In the genomic region with DNA sequence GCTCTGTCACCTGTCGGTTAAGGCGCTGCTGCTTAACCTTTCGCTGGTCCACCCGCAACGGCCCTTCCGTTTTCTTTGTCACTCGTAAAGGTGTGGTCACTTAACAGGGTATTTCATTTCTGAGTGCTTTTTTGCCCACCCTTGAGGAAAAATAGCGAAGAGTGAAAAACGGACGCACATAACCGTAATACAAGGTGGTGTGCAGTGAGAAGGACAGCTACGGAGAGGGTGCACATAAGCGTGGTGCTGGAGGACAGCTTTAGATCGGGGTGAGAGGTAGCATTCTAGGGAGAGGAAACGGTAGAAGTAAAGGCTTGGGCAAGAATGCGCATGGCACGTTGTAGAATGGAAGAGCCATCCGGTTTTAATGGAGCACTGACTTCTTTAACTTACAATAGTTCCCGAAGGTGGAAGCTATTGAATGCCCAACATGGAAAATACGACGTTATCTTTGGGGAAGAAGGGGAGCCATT, we compare ENCODE assay signal across 1 cellular context.
TF ChIP-seq lines count a peak whose summit lies in the region.

No MANE protein-coding gene starts in this region.

TF ChIP-seq in A549, 52 proteins besides CTCF, POLR2A, EP300 and RAD21 (continued from another document):
- no peak for TF ChIP-seq REST (IDR thresholded peaks at IDR 0.05)
